In the genomic region with DNA sequence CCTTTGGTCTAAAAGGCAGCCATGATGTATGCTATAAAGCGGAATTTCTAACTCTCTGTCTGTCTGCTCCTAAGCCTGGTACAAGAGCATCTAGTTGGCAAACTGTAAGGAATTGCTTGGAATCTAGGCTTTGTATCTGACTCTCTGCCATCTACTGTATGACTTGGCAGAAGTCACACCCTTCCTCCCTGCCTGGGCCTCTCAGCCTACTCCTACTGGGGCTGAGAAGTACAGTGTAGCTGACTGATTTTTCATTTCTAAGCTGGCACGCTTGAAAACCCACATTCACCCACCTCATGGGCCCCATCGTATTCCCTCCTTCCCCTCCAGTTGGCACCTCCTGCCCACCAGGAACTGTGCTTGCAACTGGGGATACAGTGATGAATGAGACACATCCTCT, we compare ENCODE assay signal across 20 cellular contexts.
DNase-seq lines count a peak whose midpoint lies in the region; ATAC-seq, FAIRE-seq and TF ChIP-seq lines count a peak whose summit lies in the region.
"Had no signal": no experiment of that assay in that cellular context is flagged by ENCODE, and none has a peak within 500 bp of the region (broad histone marks: within the 10 kb centered on the region; RNA-seq: fewer than 3 reads in every experiment).

No MANE protein-coding gene starts in this region.

- H3K27me3 ChIP-seq in ascending aorta: no peaks in the 10 kb centered on the region
- no peaks in the 10 kb centered on the region for H3K27me3 ChIP-seq in fibroblast of lung (ENCODE audit: control insufficient read depth, insufficient read depth, low read length)
- no peaks in the 10 kb centered on the region for H3K27me3 ChIP-seq in smooth muscle cell (ENCODE audit: low read depth)
- H3K27me3 ChIP-seq: BLaER1, left lung, transverse colon had no signal

- H3K9me3 ChIP-seq in ascending aorta (no peaks in the 10 kb centered on the region), fibroblast of lung (ENCODE audit: control insufficient read depth, insufficient read depth, low read depth, low read length) (no peaks in the 10 kb centered on the region), smooth muscle cell (replicated peaks; ENCODE audit: low read depth) (no peaks in the 10 kb centered on the region)
- H3K9me3 ChIP-seq: BLaER1, left lung, transverse colon had no signal

- ATAC-seq in GM18520 (IDR thresholded peaks at IDR 0.05; ENCODE audit: unreplicated experiment): no peak
- ATAC-seq: left lung; stimulated activated memory B cell treated with anti-CD40 and anti-IgM and Interleukin-4, amounts not matched to agents 10 μg/mL and 1 μg/mL and 100 μg/mL, for 72 hours had no signal

- H2AFZ ChIP-seq in fibroblast of lung (ENCODE audit: low read length) (no peak overlapping the region), smooth muscle cell (ENCODE audit: low read depth) (peak overlapping the region; percentile 26)

- no peak for TF ChIP-seq CTCF in ascending aorta (IDR thresholded peaks at IDR 0.05)
- no peak for TF ChIP-seq CTCF in fibroblast of lung (conservative IDR thresholded peaks at IDR 0.05 in 1 of 2, IDR thresholded peaks at IDR 0.05 in 1 of 2; ENCODE audit: low read depth in 1 of 2, low read length in 2 of 2)
- TF ChIP-seq CTCF in smooth muscle cell (IDR thresholded peaks at IDR 0.05; ENCODE audit: borderline replicate concordance, insufficient read depth, poor library complexity, severe bottlenecking): no peak

- H3K79me2 ChIP-seq in fibroblast of lung (ENCODE audit: control insufficient read depth, insufficient read depth, low read length): no peaks in the 10 kb centered on the region
- no peaks in the 10 kb centered on the region for H3K79me2 ChIP-seq in smooth muscle cell (ENCODE audit: low read depth)

- H4K20me1 ChIP-seq in fibroblast of lung (ENCODE audit: control insufficient read depth, extremely low read depth, insufficient read depth, low read length): no peaks in the 10 kb centered on the region
- no peaks in the 10 kb centered on the region for H4K20me1 ChIP-seq in smooth muscle cell (ENCODE audit: low read depth)
- H4K20me1 ChIP-seq: BLaER1 had no signal

- FAIRE-seq in H54 (lab: Jason Lieb, UNC): no peak
- FAIRE-seq: endothelial cell of umbilical vein, G401.6 had no signal

- H3K36me3 ChIP-seq in ascending aorta (peaks cover 0 to 3% of the 10 kb centered on the region in 2 donors), fibroblast of lung (ENCODE audit: control insufficient read depth, insufficient read depth, low read length) (no peaks in the 10 kb centered on the region), smooth muscle cell (ENCODE audit: low read depth) (no peaks in the 10 kb centered on the region)
- H3K36me3 ChIP-seq: BLaER1, left lung, transverse colon had no signal

- peak overlapping the region; percentile 21 to 63 for H3K27ac ChIP-seq in ascending aorta
- no peak overlapping the region for H3K27ac ChIP-seq in fibroblast of lung (ENCODE audit: insufficient read depth, low read length)
- peak overlapping the region; percentile 72 for H3K27ac ChIP-seq in smooth muscle cell (ENCODE audit: low read depth)
- H3K27ac ChIP-seq: BLaER1, left lung, transverse colon had no signal

- intact Hi-C loops in ascending aorta (cut with DNase I): no loop called here

- H3K4me3 ChIP-seq in ascending aorta: no peak overlapping the region
- H3K4me3 ChIP-seq in fibroblast of lung (replicated peaks in 1 of 4; ENCODE audit: control extremely low read depth in 1 of 4, insufficient read depth in 1 of 4, low read depth in 3 of 4, low read length in 4 of 4): no peak overlapping the region
- no peak overlapping the region for H3K4me3 ChIP-seq in smooth muscle cell
- H3K4me3 ChIP-seq: BLaER1, left lung, transverse colon had no signal

- H3F3A ChIP-seq in smooth muscle cell (ENCODE audit: low read depth): peaks cover 14% of the 10 kb centered on the region

- DNase-seq in H54 (ENCODE audit: insufficient read length, low spot score): peak; percentile 22
- no peak for DNase-seq in ascending aorta (ENCODE audit: low spot score in 2 of 2)
- peak; percentile 17 to 26 for DNase-seq in fibroblast of lung (ENCODE audit: low read depth in 2 of 2)
- DNase-seq in smooth muscle cell (lab: John Stamatoyannopoulos, UW; ENCODE audit: unreplicated experiment): no peak
- no peak for DNase-seq in HUDEP-2 (lab: John Stamatoyannopoulos, UW; ENCODE audit: unreplicated experiment in 76 of 76)
- no peak for DNase-seq in NOMO-1 (lab: John Stamatoyannopoulos, UW; ENCODE audit: unreplicated experiment in 2 of 2)
- DNase-seq: activated CD4-positive, alpha-beta T cell treated with anti-CD3 and anti-CD28 coated beads, Interleukin-2, amount 50 U/mL, for 4 hours; activated gamma-delta T cell treated with Interleukin-2 at 50 U/mL for 16 hours; HCEC 1CT; left lung; NCI-H1436 treated with DMSO at 0.1 percent for 48 hours; NCI-H2171; retina; SIG-M5; transverse colon had no signal

- TF ChIP-seq POLR2A in H54 (IDR thresholded peaks at IDR 0.05; ENCODE audit: low read depth, low read length): no peak

- WGBS in smooth muscle cell (ENCODE audit: low lambda C conversion rate): 83% methylated on average over 3 of the region's 3 CpGs

- no peak overlapping the region for H3K9ac ChIP-seq in fibroblast of lung (ENCODE audit: insufficient read depth, low read length)
- H3K9ac ChIP-seq in smooth muscle cell (ENCODE audit: low read depth): no peak overlapping the region
- H3K9ac ChIP-seq: BLaER1 had no signal

- H3K4me2 ChIP-seq in fibroblast of lung (ENCODE audit: extremely low read depth, insufficient read depth, low read length) (no peak overlapping the region), smooth muscle cell (peak overlapping the region; percentile 69)
- H3K4me2 ChIP-seq: BLaER1 had no signal

- H3K4me1 ChIP-seq in ascending aorta (peaks cover 0 to 24% of the 10 kb centered on the region in 2 donors), fibroblast of lung (ENCODE audit: control insufficient read depth, extremely low read depth, insufficient read depth, low read length) (no peaks in the 10 kb centered on the region), smooth muscle cell (ENCODE audit: low read depth) (peaks cover 27% of the 10 kb centered on the region)
- H3K4me1 ChIP-seq: BLaER1, left lung, transverse colon had no signal

Comparison
In these comparisons a context has a peak if more than half of its experiments do, and no peak if none do; other contexts are left out.
1. DNase-seq: peak in H54 (single experiment) and fibroblast of lung (2 of 2); none in ascending aorta (0 of 2), smooth muscle cell (single experiment), HUDEP-2 (0 of 76) and NOMO-1 (0 of 2).